ENCODE assay signal across 20 cellular contexts in genomic region chr10:87626422-87626892, GRCh38.
"Had no signal": no experiment of that assay in that cellular context is flagged by ENCODE, and none has a peak within 500 bp of the region (broad histone marks: within the 10 kb centered on the region; RNA-seq: fewer than 3 reads in every experiment).

No MANE protein-coding gene starts in this region.

- H3K36me3 Mint-ChIP-seq: natural killer cell had no signal

- H3K4me3 Mint-ChIP-seq: natural killer cell; T-helper 1 cell treated with Interleukin-12 subunit alpha and Interleukin-12 subunit beta and Interleukin-4 antibody, amounts not matched to agents 30 μg/mL and 1 μg/mL, for 36 hours had no signal

- H3K4me3 ChIP-seq: ascending aorta, esophagus squamous epithelium, left ventricle myocardium inferior, tibial nerve, vagina had no signal

- H3K36me3 ChIP-seq: ascending aorta, esophagus squamous epithelium, left ventricle myocardium inferior, tibial nerve, vagina had no signal

- H3K27ac ChIP-seq: ascending aorta, esophagus squamous epithelium, left ventricle myocardium inferior, tibial nerve, vagina had no signal

- ATAC-seq: natural killer cell had no signal

- H3K9me3 ChIP-seq: ascending aorta, esophagus squamous epithelium, left ventricle myocardium inferior, tibial nerve, vagina had no signal

- H3K27me3 ChIP-seq: ascending aorta, tibial nerve, vagina had no signal

- H3K4me1 ChIP-seq: left ventricle myocardium inferior, tibial nerve, vagina had no signal

- H3K27ac Mint-ChIP-seq: natural killer cell; T-helper 1 cell treated with Interleukin-12 subunit alpha and Interleukin-12 subunit beta and Interleukin-4 antibody, amounts not matched to agents 30 μg/mL and 1 μg/mL, for 36 hours had no signal

- DNase-seq: activated CD4-positive, alpha-beta T cell treated with anti-CD3 and anti-CD28 coated beads, Interleukin-2, amount 50 U/mL, for 1 hour; activated CD4-positive, CD25-positive, alpha-beta regulatory T cell treated with anti-CD3 and anti-CD28 coated beads, Interleukin-2, amount 50 U/mL, for 72 hours; activated CD8-positive, alpha-beta memory T cell treated with anti-CD3 and anti-CD28 coated beads for 24 hours; activated CD8-positive, alpha-beta memory T cell treated with anti-CD3 and anti-CD28 coated beads, Interleukin-2, amount 50 U/mL, for 48 hours; activated effector memory CD4-positive, alpha-beta T cell treated with Interleukin-2 at 50 U/mL for 16 hours; activated naive CD4-positive, alpha-beta T cell treated with anti-CD3 and anti-CD28 coated beads, Interleukin-2, amount 50 U/mL, for 16 hours; activated T-cell treated with anti-CD3 and anti-CD28 coated beads, Interleukin-2, amount 50 U/mL, for 48 hours; cortex of kidney; esophagus squamous epithelium; left ventricle myocardium inferior; natural killer cell; stimulated activated CD4-positive, alpha-beta T cell treated with anti-CD3 and anti-CD28 coated beads, Interleukin-12 subunit alpha, Interleukin-12 subunit beta, amount 100 ng/mL, for 4 hours; stimulated activated CD4-positive, alpha-beta T cell treated with anti-CD3 and anti-CD28 coated beads, Interleukin-1b, Interleukin-23, amount 100 ng/mL, for 48 hours; stimulated activated CD8-positive, alpha-beta memory T cell treated with anti-CD3 and anti-CD28 coated beads, Interleukin-4, amount 100 ng/mL, for 48 hours; stimulated activated naive CD4-positive, alpha-beta T cell had no signal

- FAIRE-seq: endothelial cell of umbilical vein had no signal

- H3K9me3 Mint-ChIP-seq: natural killer cell; T-helper 1 cell treated with Interleukin-12 subunit alpha and Interleukin-12 subunit beta and Interleukin-4 antibody, amounts not matched to agents 30 μg/mL and 1 μg/mL, for 36 hours had no signal

- H3K4me1 Mint-ChIP-seq: natural killer cell had no signal
